8 cellular contexts compared by ENCODE assay signal in the genomic region with DNA sequence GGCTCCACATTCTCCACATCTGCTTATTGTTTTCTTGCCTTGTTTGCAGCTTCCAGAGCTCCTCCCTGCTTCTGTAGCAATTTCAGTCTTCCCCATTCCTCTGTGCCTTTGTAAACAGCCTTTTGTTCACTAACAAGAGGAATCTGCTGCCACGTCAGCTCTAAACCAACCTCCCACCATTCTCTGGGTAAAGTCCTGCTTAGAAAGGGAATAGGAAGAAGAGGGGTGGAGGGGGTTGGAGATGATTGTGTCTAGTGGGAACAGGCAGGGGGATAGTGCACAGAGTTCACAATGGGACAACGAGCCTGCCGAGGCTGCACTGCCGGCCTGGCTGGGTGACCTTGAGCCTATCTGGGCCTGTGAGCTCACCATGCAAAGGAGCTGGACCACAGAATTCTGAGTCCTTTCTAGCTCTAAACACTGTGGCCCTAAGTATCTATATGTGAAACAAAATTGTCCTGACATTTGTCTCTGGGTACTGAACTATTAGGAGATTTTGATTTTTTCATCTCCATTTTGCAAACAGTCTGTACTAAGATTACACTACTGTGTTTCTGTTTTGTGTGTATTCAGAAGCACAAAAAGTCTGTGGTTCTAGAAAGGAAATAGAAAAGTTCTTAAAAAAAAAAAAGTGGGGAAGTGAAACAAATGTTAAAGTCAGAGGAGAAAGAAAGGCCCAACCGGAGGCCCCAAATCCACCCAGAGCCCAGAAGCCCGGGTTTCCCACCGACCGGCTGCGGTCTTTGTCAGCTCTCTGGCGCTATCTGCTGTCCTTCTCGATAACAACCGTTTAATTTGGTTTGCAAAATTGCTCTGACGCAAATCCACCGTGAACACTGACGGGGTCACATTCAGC. TPM values are rescaled to one million over a fixed set of nuclear protein-coding genes. Genes with fewer than 3 reads are reported as not detected.
A peak's percentile ranks its signal among the peaks of the same experiment; 100 is the strongest.
DNase-seq lines count a peak whose midpoint lies in the region; ATAC-seq and TF ChIP-seq lines count a peak whose summit lies in the region.

No MANE protein-coding gene starts in this region.

- H3K27ac Mint-ChIP-seq in activated CD4-positive, alpha-beta T cell treated with anti-CD3 and anti-CD28 coated beads, Interleukin-2, amount 10 ng/mL, durations not matched to agents 7 days and 5 days = peak overlapping the region; percentile 26
- H3K27ac Mint-ChIP-seq in dendritic cell treated with granulocyte-macrophage colony-stimulating factor and Interleukin-4, amounts not matched to agents 40 ng/mL and 50 ng/mL, for 4 days = peak overlapping the region; percentile 96

- H3K4me3 ChIP-seq in right lobe of liver = no peak overlapping the region

- H3K36me3 Mint-ChIP-seq in activated CD4-positive, alpha-beta T cell treated with anti-CD3 and anti-CD28 coated beads, Interleukin-2, amount 10 ng/mL, durations not matched to agents 7 days and 5 days (ENCODE audit: low read depth) = no peaks in the 10 kb centered on the region
- no peaks in the 10 kb centered on the region for H3K36me3 Mint-ChIP-seq in dendritic cell treated with granulocyte-macrophage colony-stimulating factor and Interleukin-4, amounts not matched to agents 40 ng/mL and 50 ng/mL, for 4 days (ENCODE audit: low read depth)

- CTCF ChIA-PET in activated CD4-positive, alpha-beta T cell treated with anti-CD3 and anti-CD28 coated beads, Interleukin-2, amount 10 ng/mL, durations not matched to agents 7 days and 5 days (lab: Charles Lee) = interaction anchor here (0.7 to 2.6 kb wide), 18 partner anchors 12 to 630 kb away, joined by 3 to 12 read pairs (median 3); no protein-coding TSS in a partner anchor

- H3K4me1 Mint-ChIP-seq in activated CD4-positive, alpha-beta T cell treated with anti-CD3 and anti-CD28 coated beads, Interleukin-2, amount 10 ng/mL, durations not matched to agents 7 days and 5 days = peaks cover 11% of the 10 kb centered on the region
- peaks cover 33% of the 10 kb centered on the region for H3K4me1 Mint-ChIP-seq in dendritic cell treated with granulocyte-macrophage colony-stimulating factor and Interleukin-4, amounts not matched to agents 40 ng/mL and 50 ng/mL, for 4 days (ENCODE audit: low read depth)

- peak; percentile 67 to 79 (median 69) for TF ChIP-seq CTCF in right lobe of liver (IDR thresholded peaks at IDR 0.05)

- POLR2A ChIA-PET in activated CD4-positive, alpha-beta T cell treated with anti-CD3 and anti-CD28 coated beads, Interleukin-2, amount 10 ng/mL, durations not matched to agents 7 days and 5 days (lab: Charles Lee) = no interaction called here

- 7% methylated on average over 14 of the region's 15 CpGs for WGBS in right lobe of liver (ENCODE audit: insufficient coverage, low coverage, low lambda C conversion rate, missing lambda C conversion rate)

- DNase-seq in Ammon's horn (ENCODE audit: low spot score) = peak; percentile 88
- DNase-seq in NCI-H460 (ENCODE audit: extremely low read depth, low read depth) = peak; percentile 67
- DNase-seq in activated CD4-positive, alpha-beta T cell treated with anti-CD3 and anti-CD28 coated beads, Interleukin-2, amount 10 ng/mL, durations not matched to agents 7 days and 5 days = peak; percentile 80
- DNase-seq in right lobe of liver = peak; percentile 70 to 75 (median 70)
- peak; percentile 58 to 64 (median 63) for DNase-seq in stimulated activated CD4-positive, alpha-beta T cell treated with anti-CD3 and anti-CD28 coated beads, TNF-alpha, amount 100 ng/mL, for 24 hours (ENCODE audit: low read depth in 3 of 3)

- ATAC-seq in GM18873 (IDR thresholded peaks at IDR 0.05; ENCODE audit: low FRiP score, unreplicated experiment) = peak; percentile 87
- ATAC-seq in HG03135 (IDR thresholded peaks at IDR 0.05; ENCODE audit: unreplicated experiment) = peak; percentile 94
- ATAC-seq in right lobe of liver = peak; percentile 84 to 94 (median 90)

- H3K36me3 ChIP-seq in right lobe of liver = no peaks in the 10 kb centered on the region

- H3K27me3 Mint-ChIP-seq in activated CD4-positive, alpha-beta T cell treated with anti-CD3 and anti-CD28 coated beads, Interleukin-2, amount 10 ng/mL, durations not matched to agents 7 days and 5 days = peaks cover 2% of the 10 kb centered on the region
- peaks cover 5% of the 10 kb centered on the region for H3K27me3 Mint-ChIP-seq in dendritic cell treated with granulocyte-macrophage colony-stimulating factor and Interleukin-4, amounts not matched to agents 40 ng/mL and 50 ng/mL, for 4 days

- peak overlapping the region in 2 of 3 donors; percentile 33 to 39 for H3K27ac ChIP-seq in right lobe of liver

- intact Hi-C loops in dendritic cell treated with granulocyte-macrophage colony-stimulating factor and Interleukin-4, amounts not matched to agents 40 ng/mL and 50 ng/mL, for 4 days (cut with micrococcal nuclease) = loop anchor here (1.0 kb wide), 2 partner anchors 106 to 113 kb away; no protein-coding TSS in a partner anchor
- intact Hi-C loops in right lobe of liver (cut with DNase I) = loop anchor here in 1 of 2 donors (5.0 kb wide), 1 partner anchor 113 kb away; no protein-coding TSS in a partner anchor

- no peak for TF ChIP-seq POLR2A in right lobe of liver (IDR thresholded peaks at IDR 0.05)

- H3K9me3 Mint-ChIP-seq in activated CD4-positive, alpha-beta T cell treated with anti-CD3 and anti-CD28 coated beads, Interleukin-2, amount 10 ng/mL, durations not matched to agents 7 days and 5 days = no peaks in the 10 kb centered on the region
- no peaks in the 10 kb centered on the region for H3K9me3 Mint-ChIP-seq in dendritic cell treated with granulocyte-macrophage colony-stimulating factor and Interleukin-4, amounts not matched to agents 40 ng/mL and 50 ng/mL, for 4 days

- H3K27me3 ChIP-seq in right lobe of liver = no peaks in the 10 kb centered on the region

- H3K4me1 ChIP-seq in right lobe of liver = peaks cover 0 to 5% (median 0%) of the 10 kb centered on the region in 4 donors

- no peaks in the 10 kb centered on the region for H3K9me3 ChIP-seq in right lobe of liver

- no peak overlapping the region for H3K4me3 Mint-ChIP-seq in activated CD4-positive, alpha-beta T cell treated with anti-CD3 and anti-CD28 coated beads, Interleukin-2, amount 10 ng/mL, durations not matched to agents 7 days and 5 days
- peak overlapping the region; percentile 58 for H3K4me3 Mint-ChIP-seq in dendritic cell treated with granulocyte-macrophage colony-stimulating factor and Interleukin-4, amounts not matched to agents 40 ng/mL and 50 ng/mL, for 4 days

RNA-seq across cellular contexts. Expression of a gene that starts 1.4 kb away (rescaled TPM):
- total RNA-seq in NCI-H460 (2014; rRNA removed; shearing (Covaris generic)) = not detected in 2 replicates
- polyA plus RNA-seq in NCI-H460 (2014; cell fraction: nucleus; rRNA removed) = not detected in 2 replicates
- total RNA-seq in activated CD4-positive, alpha-beta T cell treated with anti-CD3 and anti-CD28 coated beads, Interleukin-2, amount 10 ng/mL, durations not matched to agents 7 days and 5 days = not detected
- total RNA-seq in right lobe of liver = not detected

RNA-seq across cellular contexts. Expression of a gene that starts 34.1 kb away (rescaled TPM):
- 217 and 230 TPM in 2 replicates for total RNA-seq in NCI-H460 (2014; rRNA removed; shearing (Covaris generic))
- 155 and 164 TPM in 2 replicates for polyA plus RNA-seq in NCI-H460 (2014; cell fraction: nucleus; rRNA removed)
- total RNA-seq in activated CD4-positive, alpha-beta T cell treated with anti-CD3 and anti-CD28 coated beads, Interleukin-2, amount 10 ng/mL, durations not matched to agents 7 days and 5 days = 10 to 100 TPM; 46.0 to 51.8 TPM
- total RNA-seq in right lobe of liver = 10 to 100 TPM; 20.8 to 59.9 (median 41.7) TPM
